ENCODE assay signal across 16 cellular contexts in the genomic region with DNA sequence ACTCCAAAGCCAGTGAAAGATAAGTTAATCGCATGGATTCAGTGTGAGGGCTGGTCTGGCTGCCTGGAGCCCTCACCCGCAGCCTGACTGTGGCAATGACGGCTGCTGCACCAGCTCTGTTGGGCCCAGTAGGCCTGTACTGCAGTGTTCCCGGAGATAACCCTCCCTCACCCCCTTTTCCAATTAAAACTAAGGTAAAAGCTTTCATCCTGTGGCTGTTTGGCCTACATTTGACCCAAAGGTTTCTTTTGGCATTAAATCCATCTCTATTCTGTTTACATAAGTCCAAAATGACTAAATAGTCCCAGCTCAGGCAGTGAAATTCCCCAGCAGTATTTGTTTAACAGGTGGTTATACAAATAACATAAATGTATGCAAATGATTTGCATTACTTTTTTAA.
DNase-seq lines count a peak whose midpoint lies in the region; ATAC-seq and TF ChIP-seq lines count a peak whose summit lies in the region.
"Had no signal": no experiment of that assay in that cellular context is flagged by ENCODE, and none has a peak within 500 bp of the region (broad histone marks: within the 10 kb centered on the region; RNA-seq: fewer than 3 reads in every experiment).

No MANE protein-coding gene starts in this region.

- intact Hi-C loops in A673 (cut with micrococcal nuclease; ENCODE audit: unreplicated experiment) (loop anchor here (2.0 to 5.0 kb wide), 3 partner anchors 55 to 160 kb away; no protein-coding TSS in a partner anchor), left lung (cut with DNase I) (no loop called here), upper lobe of right lung (cut with DNase I) (no loop called here)

- H3K9me3 ChIP-seq in A673 (ENCODE audit: low read depth, low read length, poor library complexity, severe bottlenecking) (no peaks in the 10 kb centered on the region), SU-DHL-6 (ENCODE audit: insufficient read depth, low read length) (peaks cover 5% of the 10 kb centered on the region; the same call in 1 of the 2 replicates), left lung (no peaks in the 10 kb centered on the region), upper lobe of right lung (no peaks in the 10 kb centered on the region)
- H3K9me3 ChIP-seq: HAP-1 had no signal

- H3K27me3 ChIP-seq in A673 (replicated peaks; ENCODE audit: insufficient read depth, low read depth, low read length, poor library complexity) (no peaks in the 10 kb centered on the region), SU-DHL-6 (ENCODE audit: low read length) (no peaks in the 10 kb centered on the region), left lung (no peaks in the 10 kb centered on the region), upper lobe of right lung (no peaks in the 10 kb centered on the region)

- peaks cover 75% of the 10 kb centered on the region for H3F3A ChIP-seq in SU-DHL-6 (ENCODE audit: insufficient read depth)

- peaks cover 26% of the 10 kb centered on the region for H3K79me2 ChIP-seq in SU-DHL-6 (ENCODE audit: insufficient read depth, low read length)

- POLR2A ChIA-PET in A673 (lab: Charles Lee; ENCODE audit: low non-redundant PET): interaction anchor here (0.5 kb wide), 1 partner anchor 414 kb away, joined by 3 read pairs; no protein-coding TSS in a partner anchor

- peaks cover 82% of the 10 kb centered on the region for H3K4me1 ChIP-seq in A673 (ENCODE audit: insufficient read depth, low read length, poor library complexity, severe bottlenecking)
- H3K4me1 ChIP-seq in left lung: peaks cover under 1 to 5% of the 10 kb centered on the region in 2 donors
- H3K4me1 ChIP-seq in upper lobe of right lung: peaks cover 6% of the 10 kb centered on the region

- TSS peak; percentile 19 for BruUV-seq in A673 (replicated peaks; lab: Mats Ljungman, UMichigan)

- H3K27ac ChIP-seq in A673 (ENCODE audit: low read depth, low read length, poor library complexity, severe bottlenecking) (peak overlapping the region; percentile 97), SU-DHL-6 (ENCODE audit: low read depth, low read length) (peak overlapping the region; percentile 94), left lung (peak overlapping the region in 1 of 2 donors; percentile 28), upper lobe of right lung (no peak overlapping the region)
- H3K27ac ChIP-seq: HL-60 had no signal

- peak overlapping the region; percentile 48 for H3K9ac ChIP-seq in SU-DHL-6 (ENCODE audit: low read length)

- peak overlapping the region; percentile 60 for H3K4me2 ChIP-seq in SU-DHL-6 (ENCODE audit: low read depth, low read length, poor library complexity, severe bottlenecking)

- CTCF ChIA-PET in A673 (lab: Charles Lee): interaction anchor here (0.8 kb wide), 1 partner anchor 114 kb away, joined by 5 read pairs; no protein-coding TSS in a partner anchor

- no peak overlapping the region for H3K4me3 ChIP-seq in A673 (ENCODE audit: low read depth, low read length, poor library complexity, severe bottlenecking)
- H3K4me3 ChIP-seq in SU-DHL-6 (ENCODE audit: insufficient read depth, low read length, poor library complexity, severe bottlenecking): peak overlapping the region; percentile 15
- no peak overlapping the region for H3K4me3 ChIP-seq in left lung
- H3K4me3 ChIP-seq in upper lobe of right lung: no peak overlapping the region
- H3K4me3 ChIP-seq: HAP-1 had no signal

- H3K9me2 ChIP-seq in SU-DHL-6 (replicated peaks; ENCODE audit: insufficient read depth, low read length): no peaks in the 10 kb centered on the region

- peak; percentile 18 for ATAC-seq in left lung
- ATAC-seq in HG03442 (IDR thresholded peaks at IDR 0.05; ENCODE audit: unreplicated experiment): no peak
- no peak for ATAC-seq in upper lobe of right lung
- ATAC-seq in HG02798 (IDR thresholded peaks at IDR 0.05; ENCODE audit: poor library complexity, unreplicated experiment): no peak
- ATAC-seq: activated T-cell treated with anti-CD3 and anti-CD28 coated beads, Interleukin-2, amount 50 U/mL, for 4 hours had no signal

- no peak for TF ChIP-seq CTCF in A673 (conservative IDR thresholded peaks at IDR 0.05; ENCODE audit: low read depth, low read length)
- TF ChIP-seq CTCF in SU-DHL-6 (IDR thresholded peaks at IDR 0.05; ENCODE audit: insufficient read depth, low read length, poor library complexity, severe bottlenecking): no peak
- TF ChIP-seq CTCF in left lung (IDR thresholded peaks at IDR 0.05): no peak
- TF ChIP-seq CTCF in upper lobe of right lung (IDR thresholded peaks at IDR 0.05): no peak

- no peak overlapping the region for H2AFZ ChIP-seq in SU-DHL-6 (ENCODE audit: low read depth, low read length, severe bottlenecking)

- DNase-seq in A673 (ENCODE audit: low spot score): peak; percentile 84
- peak; percentile 5 for DNase-seq in HT-29 (ENCODE audit: low spot score)
- no peak for DNase-seq in left lung
- no peak for DNase-seq in upper lobe of right lung
- no peak for DNase-seq in SHP77 treated with DMSO at 0.1 percent for 48 hours (lab: John Stamatoyannopoulos, UW)
- DNase-seq: activated CD4-positive, alpha-beta T cell treated with anti-CD3 and anti-CD28 coated beads, Interleukin-2, amount 10 ng/mL, durations not matched to agents 24 days and 14 days; activated T-cell treated with anti-CD3 and anti-CD28 coated beads, Interleukin-2, amount 50 U/mL, for 4 hours; AML-193; DMS153; NCI-H2171; stimulated activated CD4-positive, alpha-beta T cell treated with anti-CD3 and anti-CD28 coated beads, Interleukin-12 subunit alpha, Interleukin-12 subunit beta, amount 100 ng/mL, for 4 hours had no signal

- no peaks in the 10 kb centered on the region for H4K20me1 ChIP-seq in SU-DHL-6 (ENCODE audit: low read depth, low read length)

- H3K36me3 ChIP-seq in A673 (ENCODE audit: insufficient read depth, low read length, poor library complexity, severe bottlenecking) (peaks cover 25% of the 10 kb centered on the region), SU-DHL-6 (ENCODE audit: low read length) (peaks cover 39% of the 10 kb centered on the region), left lung (peaks cover 0 to 16% of the 10 kb centered on the region in 2 donors), upper lobe of right lung (peaks cover 27% of the 10 kb centered on the region)
- H3K36me3 ChIP-seq: HAP-1 had no signal

Comparison
In these comparisons a context has a peak if more than half of its experiments do, and no peak if none do; other contexts are left out.
1. DNase-seq: peak in A673 (single experiment) and HT-29 (single experiment); none in left lung (0 of 2), upper lobe of right lung (single experiment) and SHP77 treated with DMSO at 0.1 percent for 48 hours (single experiment).